ENCODE assay signal across 8 cellular contexts in genomic region chr18:45850021-45850420, GRCh38. TPM values are rescaled to one million over a fixed set of nuclear protein-coding genes. Genes with fewer than 3 reads are reported as not detected.
DNase-seq lines count a peak whose midpoint lies in the region; ATAC-seq and TF ChIP-seq lines count a peak whose summit lies in the region.

No MANE protein-coding gene starts in this region.

- no peaks in the 10 kb centered on the region for H3K9me3 Mint-ChIP-seq in activated naive CD4-positive, alpha-beta T cell treated with anti-CD3 and anti-CD28 coated beads, Interleukin-2, amount 10 ng/mL, durations not matched to agents 7 days and 5 days
- no peaks in the 10 kb centered on the region for H3K9me3 Mint-ChIP-seq in naive thymus-derived CD8-positive, alpha-beta T cell
- no peaks in the 10 kb centered on the region for H3K9me3 Mint-ChIP-seq in activated CD4-positive, alpha-beta T cell treated with anti-CD3 and anti-CD28 coated beads for 36 hours (ENCODE audit: low read depth)

- H3K9me3 ChIP-seq in WERI-Rb-1 (ENCODE audit: severe bottlenecking) = peaks cover 3% of the 10 kb centered on the region
- H3K9me3 ChIP-seq in left lung = no peaks in the 10 kb centered on the region

- peak; percentile 60 for TF ChIP-seq CTCF in WERI-Rb-1 (IDR thresholded peaks at IDR 0.05; ENCODE audit: low read depth, low read length)
- TF ChIP-seq CTCF in left lung (IDR thresholded peaks at IDR 0.05) = peak in 1 of 2 donors; percentile 19

- H3K36me3 Mint-ChIP-seq in activated naive CD4-positive, alpha-beta T cell treated with anti-CD3 and anti-CD28 coated beads, Interleukin-2, amount 10 ng/mL, durations not matched to agents 7 days and 5 days = peaks cover 12% of the 10 kb centered on the region
- H3K36me3 Mint-ChIP-seq in naive thymus-derived CD8-positive, alpha-beta T cell = peaks cover 2 to 56% (median 8%) of the 10 kb centered on the region in 3 donors
- peaks cover 16% of the 10 kb centered on the region for H3K36me3 Mint-ChIP-seq in activated CD4-positive, alpha-beta T cell treated with anti-CD3 and anti-CD28 coated beads for 36 hours (ENCODE audit: low read depth)

- H3K4me3 ChIP-seq in WERI-Rb-1 (ENCODE audit: low read depth, low read length) (no peak overlapping the region), left lung (no peak overlapping the region)

- H3K27me3 ChIP-seq in WERI-Rb-1 (ENCODE audit: insufficient read depth, low read depth, severe bottlenecking) (no peaks in the 10 kb centered on the region), left lung (no peaks in the 10 kb centered on the region)

- no peaks in the 10 kb centered on the region for H3K4me1 ChIP-seq in left lung

- intact Hi-C loops in left lung (cut with DNase I) = no loop called here
- intact Hi-C loops in activated CD4-positive, alpha-beta T cell treated with anti-CD3 and anti-CD28 coated beads for 36 hours (cut with DNase I, micrococcal nuclease) = no loop called here

- no peak overlapping the region for H3K27ac ChIP-seq in WERI-Rb-1
- no peak overlapping the region for H3K27ac ChIP-seq in left lung

- POLR2A ChIA-PET in naive thymus-derived CD8-positive, alpha-beta T cell (lab: Charles Lee) = no interaction called here
- POLR2A ChIA-PET in activated CD4-positive, alpha-beta T cell treated with anti-CD3 and anti-CD28 coated beads for 36 hours (lab: Charles Lee) = interaction anchor here (0.6 kb wide), 1 partner anchor 63 kb away, joined by 6 read pairs; no protein-coding TSS in a partner anchor

- no peak overlapping the region for H3K4me3 Mint-ChIP-seq in activated naive CD4-positive, alpha-beta T cell treated with anti-CD3 and anti-CD28 coated beads, Interleukin-2, amount 10 ng/mL, durations not matched to agents 7 days and 5 days
- no peak overlapping the region for H3K4me3 Mint-ChIP-seq in naive thymus-derived CD8-positive, alpha-beta T cell
- no peak overlapping the region for H3K4me3 Mint-ChIP-seq in activated CD4-positive, alpha-beta T cell treated with anti-CD3 and anti-CD28 coated beads for 36 hours

- H3K4me1 Mint-ChIP-seq in activated naive CD4-positive, alpha-beta T cell treated with anti-CD3 and anti-CD28 coated beads, Interleukin-2, amount 10 ng/mL, durations not matched to agents 7 days and 5 days = no peaks in the 10 kb centered on the region
- H3K4me1 Mint-ChIP-seq in naive thymus-derived CD8-positive, alpha-beta T cell = peaks cover 0 to 2% (median under 1%) of the 10 kb centered on the region in 4 donors
- peaks cover 3% of the 10 kb centered on the region for H3K4me1 Mint-ChIP-seq in activated CD4-positive, alpha-beta T cell treated with anti-CD3 and anti-CD28 coated beads for 36 hours

- no peak overlapping the region for H3K27ac Mint-ChIP-seq in activated naive CD4-positive, alpha-beta T cell treated with anti-CD3 and anti-CD28 coated beads, Interleukin-2, amount 10 ng/mL, durations not matched to agents 7 days and 5 days
- peak overlapping the region in 3 of 10 donors; percentile 31 to 69 (median 36) for H3K27ac Mint-ChIP-seq in naive thymus-derived CD8-positive, alpha-beta T cell
- H3K27ac Mint-ChIP-seq in activated CD4-positive, alpha-beta T cell treated with anti-CD3 and anti-CD28 coated beads for 36 hours = no peak overlapping the region

- DNase-seq in DMS114 treated with DMSO at 0.1 percent for 48 hours (lab: John Stamatoyannopoulos, UW; ENCODE audit: unreplicated experiment) (peak; percentile 8), HCEC 1CT (peak; percentile 20), WERI-Rb-1 (peak; percentile 34), left lung (no peak)
- DNase-seq in activated naive CD4-positive, alpha-beta T cell treated with anti-CD3 and anti-CD28 coated beads, Interleukin-2, amount 10 ng/mL, durations not matched to agents 7 days and 5 days = no peak
- no peak for DNase-seq in naive thymus-derived CD8-positive, alpha-beta T cell
- no peak for DNase-seq in activated CD4-positive, alpha-beta T cell treated with anti-CD3 and anti-CD28 coated beads for 36 hours

- no peaks in the 10 kb centered on the region for H3K27me3 Mint-ChIP-seq in activated naive CD4-positive, alpha-beta T cell treated with anti-CD3 and anti-CD28 coated beads, Interleukin-2, amount 10 ng/mL, durations not matched to agents 7 days and 5 days
- no peaks in the 10 kb centered on the region for H3K27me3 Mint-ChIP-seq in naive thymus-derived CD8-positive, alpha-beta T cell
- H3K27me3 Mint-ChIP-seq in activated CD4-positive, alpha-beta T cell treated with anti-CD3 and anti-CD28 coated beads for 36 hours = no peaks in the 10 kb centered on the region

- peak; percentile 18 for ATAC-seq in left lung
- no peak for ATAC-seq in GM21367 (IDR thresholded peaks at IDR 0.05; ENCODE audit: unreplicated experiment)
- ATAC-seq in naive thymus-derived CD8-positive, alpha-beta T cell = no peak
- no peak for ATAC-seq in activated CD4-positive, alpha-beta T cell treated with anti-CD3 and anti-CD28 coated beads for 36 hours

- peaks cover 17% of the 10 kb centered on the region for H3K36me3 ChIP-seq in WERI-Rb-1
- peaks cover 0 to 61% of the 10 kb centered on the region in 2 donors for H3K36me3 ChIP-seq in left lung

- CTCF ChIA-PET in activated naive CD4-positive, alpha-beta T cell treated with anti-CD3 and anti-CD28 coated beads, Interleukin-2, amount 10 ng/mL, durations not matched to agents 7 days and 5 days (lab: Charles Lee) = no interaction called here
- CTCF ChIA-PET in activated CD4-positive, alpha-beta T cell treated with anti-CD3 and anti-CD28 coated beads for 36 hours (lab: Charles Lee) = interaction anchor here (0.9 to 1.2 kb wide), 5 partner anchors 10 to 187 kb away, joined by 3 to 6 read pairs (median 3); no protein-coding TSS in a partner anchor

RNA-seq across cellular contexts. Expression of gene SIGLEC15, which starts 24.5 kb away (rescaled TPM):
- total RNA-seq in left lung = under 1 TPM; 0.35 to 0.47 TPM
- not detected for total RNA-seq in naive thymus-derived CD8-positive, alpha-beta T cell
- not detected for polyA plus RNA-seq in naive thymus-derived CD8-positive, alpha-beta T cell
- not detected for total RNA-seq in activated CD4-positive, alpha-beta T cell treated with anti-CD3 and anti-CD28 coated beads for 36 hours

Comparison
In these comparisons a context has a peak if more than half of its experiments do, and no peak if none do; other contexts are left out.
1. DNase-seq: peak in DMS114 treated with DMSO at 0.1 percent for 48 hours (single experiment), HCEC 1CT (single experiment) and WERI-Rb-1 (single experiment); none in left lung (0 of 2), activated naive CD4-positive, alpha-beta T cell treated with anti-CD3 and anti-CD28 coated beads, Interleukin-2, amount 10 ng/mL, durations not matched to agents 7 days and 5 days (single experiment), naive thymus-derived CD8-positive, alpha-beta T cell (0 of 10) and activated CD4-positive, alpha-beta T cell treated with anti-CD3 and anti-CD28 coated beads for 36 hours (single experiment).